Comparison of ENCODE assay signal across 16 cellular contexts in the genomic region with DNA sequence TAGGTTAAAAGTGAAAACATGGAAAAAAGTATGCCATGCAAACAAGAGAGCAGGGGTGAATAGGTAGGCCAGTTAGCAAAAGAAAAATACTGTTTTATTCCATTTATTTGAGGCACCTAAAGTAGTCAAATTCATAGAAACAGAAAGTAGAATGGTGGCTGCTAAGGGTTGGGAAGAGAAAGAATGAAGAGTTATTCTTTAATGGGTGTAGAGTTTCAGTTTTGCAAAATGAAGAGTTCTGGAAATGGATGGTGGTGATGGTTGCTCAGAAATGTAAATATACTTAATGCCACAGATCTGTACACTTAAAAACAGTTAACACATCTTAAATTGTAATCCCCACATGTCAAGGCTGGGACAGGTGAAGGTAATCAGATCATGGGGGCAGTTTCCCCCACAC. TPM values are rescaled to one million over a fixed set of nuclear protein-coding genes. Genes with fewer than 3 reads are reported as not detected.
"Had no signal": no experiment of that assay in that cellular context is flagged by ENCODE, and none has a peak within 500 bp of the region (broad histone marks: within the 10 kb centered on the region; RNA-seq: fewer than 3 reads in every experiment).

No MANE protein-coding gene starts in this region.

- DNase-seq: activated CD4-positive, alpha-beta T cell treated with anti-CD3 and anti-CD28 coated beads for 1 hour; activated CD4-positive, alpha-beta T cell treated with anti-CD3 and anti-CD28 coated beads, Interleukin-2, amount 50 U/mL, for 4 hours; activated naive CD4-positive, alpha-beta T cell treated with anti-CD3 and anti-CD28 coated beads, Interleukin-2, amount 10 ng/mL, durations not matched to agents 7 days and 5 days; activated T-cell treated with anti-CD3 and anti-CD28 coated beads, Interleukin-2, amount 50 U/mL, for 24 hours; heart right ventricle; left cardiac atrium; lower lobe of right lung; nucleus accumbens; posterior cingulate gyrus; retina had no signal

- FAIRE-seq: astrocyte, bronchial epithelial cell had no signal

- H3K27ac ChIP-seq: gastroesophageal sphincter, heart right ventricle, lower lobe of right lung, VCaP had no signal

- H3K27me3 ChIP-seq: gastroesophageal sphincter, heart right ventricle had no signal

- ATAC-seq: gastroesophageal sphincter; heart right ventricle; left cardiac atrium; lower lobe of right lung; stimulated activated memory B cell treated with anti-CD40 and anti-IgM and Interleukin-4, amounts not matched to agents 10 μg/mL and 1 μg/mL and 100 μg/mL, for 72 hours had no signal

- H3K36me3 Mint-ChIP-seq: activated naive CD4-positive, alpha-beta T cell treated with anti-CD3 and anti-CD28 coated beads, Interleukin-2, amount 10 ng/mL, durations not matched to agents 7 days and 5 days had no signal

- H3K4me3 ChIP-seq: gastroesophageal sphincter, heart right ventricle, lower lobe of right lung had no signal

- H3K36me3 ChIP-seq: gastroesophageal sphincter, heart right ventricle, lower lobe of right lung had no signal

- H3K27me3 Mint-ChIP-seq: activated naive CD4-positive, alpha-beta T cell treated with anti-CD3 and anti-CD28 coated beads, Interleukin-2, amount 10 ng/mL, durations not matched to agents 7 days and 5 days; stimulated activated memory B cell treated with anti-CD40 and anti-IgM and Interleukin-4, amounts not matched to agents 10 μg/mL and 1 μg/mL and 100 μg/mL, for 72 hours had no signal

- H3K4me3 Mint-ChIP-seq: activated naive CD4-positive, alpha-beta T cell treated with anti-CD3 and anti-CD28 coated beads, Interleukin-2, amount 10 ng/mL, durations not matched to agents 7 days and 5 days; activated T-cell treated with anti-CD3 and anti-CD28 coated beads, Interleukin-2, amount 50 U/mL, for 24 hours; nephron; stimulated activated memory B cell treated with anti-CD40 and anti-IgM and Interleukin-4, amounts not matched to agents 10 μg/mL and 1 μg/mL and 100 μg/mL, for 72 hours had no signal

- H3K27ac Mint-ChIP-seq: activated naive CD4-positive, alpha-beta T cell treated with anti-CD3 and anti-CD28 coated beads, Interleukin-2, amount 10 ng/mL, durations not matched to agents 7 days and 5 days; activated T-cell treated with anti-CD3 and anti-CD28 coated beads, Interleukin-2, amount 50 U/mL, for 24 hours; nephron; stimulated activated memory B cell treated with anti-CD40 and anti-IgM and Interleukin-4, amounts not matched to agents 10 μg/mL and 1 μg/mL and 100 μg/mL, for 72 hours had no signal

- H3K4me1 ChIP-seq: lower lobe of right lung had no signal

- H3K4me1 Mint-ChIP-seq: activated naive CD4-positive, alpha-beta T cell treated with anti-CD3 and anti-CD28 coated beads, Interleukin-2, amount 10 ng/mL, durations not matched to agents 7 days and 5 days had no signal

RNA-seq across cellular contexts. Expression of a gene that starts 29.7 kb away (rescaled TPM):
- total RNA-seq: bronchial epithelial cell had no signal
